Comparison of ENCODE assay signal across 25 cellular contexts in genomic region chr10:64054392-64054791, GRCh38.
DNase-seq lines count a peak whose midpoint lies in the region; ATAC-seq and TF ChIP-seq lines count a peak whose summit lies in the region.
"Had no signal": no experiment of that assay in that cellular context is flagged by ENCODE, and none has a peak within 500 bp of the region (broad histone marks: within the 10 kb centered on the region; RNA-seq: fewer than 3 reads in every experiment).

No MANE protein-coding gene starts in this region.

- H3K4me1 ChIP-seq in hepatocyte (ENCODE audit: insufficient read depth) (no peaks in the 10 kb centered on the region), liver (ENCODE audit: control insufficient read depth in 4 of 4, insufficient read depth in 4 of 4, low read length in 3 of 4) (peaks cover 0 to 9% (median 8%) of the 10 kb centered on the region in 4 donors), mucosa of descending colon (ENCODE audit: low read depth) (no peaks in the 10 kb centered on the region)
- H3K4me1 ChIP-seq: A549, BE2C, BLaER1 had no signal

- DNase-seq in hepatocyte (ENCODE audit: low spot score) = no peak
- no peak for DNase-seq in left lobe of liver (ENCODE audit: low spot score)
- DNase-seq in mucosa of descending colon = no peak
- DNase-seq in AG20443 (ENCODE audit: low spot score) = no peak
- no peak for DNase-seq in germinal center (ENCODE audit: low spot score)
- no peak for DNase-seq in NCI-H1048 (lab: John Stamatoyannopoulos, UW)
- DNase-seq: BE2C; C1 segment of cervical spinal cord; CD4-positive, alpha-beta memory T cell; CD4-positive, CD25-positive, alpha-beta regulatory T cell; CD8-positive, alpha-beta memory T cell; COR-L47; DMS 273 treated with DMSO at 0.1 percent for 48 hours; DMS153; DMS53; DMS79; DND-41; EL; GDM1 had no signal

- no peaks in the 10 kb centered on the region for H3K27me3 ChIP-seq in hepatocyte
- no peaks in the 10 kb centered on the region for H3K27me3 ChIP-seq in liver (ENCODE audit: control insufficient read depth in 4 of 4, insufficient read depth in 4 of 4, low read length in 3 of 4)
- H3K27me3 ChIP-seq: BE2C, BLaER1 had no signal

- H3K9me2 ChIP-seq in hepatocyte (replicated peaks; ENCODE audit: insufficient read depth) = no peaks in the 10 kb centered on the region

- intact Hi-C loops in mucosa of descending colon (cut with DNase I, micrococcal nuclease) = no loop called here

- TF ChIP-seq CTCF in hepatocyte (IDR thresholded peaks at IDR 0.05; ENCODE audit: poor library complexity) (no peak), liver (IDR thresholded peaks at IDR 0.05; ENCODE audit: low read depth, low read length, missing input control) (no peak), mucosa of descending colon (IDR thresholded peaks at IDR 0.05) (no peak)

- H3K9me3 ChIP-seq in hepatocyte (ENCODE audit: low read depth) (no peaks in the 10 kb centered on the region), liver (ENCODE audit: control insufficient read depth in 4 of 4, low read length in 3 of 4) (no peaks in the 10 kb centered on the region), mucosa of descending colon (no peaks in the 10 kb centered on the region)
- H3K9me3 ChIP-seq: A549, BE2C had no signal

- TF ChIP-seq RAD21 in liver (IDR thresholded peaks at IDR 0.05) = peak; percentile 16 to 34

- H3K4me2 ChIP-seq in hepatocyte = peak overlapping the region; percentile 17
- H3K4me2 ChIP-seq: A549, BLaER1 had no signal

- H2AFZ ChIP-seq in hepatocyte = no peak overlapping the region

- no peaks in the 10 kb centered on the region for H3K79me2 ChIP-seq in hepatocyte

- H3K27ac ChIP-seq in hepatocyte (no peak overlapping the region), liver (ENCODE audit: low read depth in 1 of 2, low read length in 2 of 2) (no peak overlapping the region)
- H3K27ac ChIP-seq: 22Rv1, A549, BLaER1 had no signal

- no peaks in the 10 kb centered on the region for H3K36me3 ChIP-seq in hepatocyte (replicated peaks; ENCODE audit: insufficient read depth, low read depth)
- no peaks in the 10 kb centered on the region for H3K36me3 ChIP-seq in liver (ENCODE audit: control insufficient read depth in 4 of 4, insufficient read depth in 3 of 4, low read depth in 1 of 4, low read length in 3 of 4)
- no peaks in the 10 kb centered on the region for H3K36me3 ChIP-seq in mucosa of descending colon (ENCODE audit: low read depth)
- H3K36me3 ChIP-seq: BE2C, BLaER1 had no signal

- no peaks in the 10 kb centered on the region for H4K20me1 ChIP-seq in hepatocyte (ENCODE audit: insufficient read depth, poor library complexity, severe bottlenecking)
- H4K20me1 ChIP-seq: BLaER1 had no signal

- no peak overlapping the region for H3K9ac ChIP-seq in liver (ENCODE audit: low read depth in 1 of 2, low read length in 2 of 2)
- H3K9ac ChIP-seq: BLaER1 had no signal

- H3K4me3 ChIP-seq in hepatocyte (no peak overlapping the region), liver (ENCODE audit: low read depth in 1 of 3, low read length in 3 of 3) (no peak overlapping the region), mucosa of descending colon (no peak overlapping the region)
- H3K4me3 ChIP-seq: A549, BLaER1, GM12878 had no signal

- ATAC-seq in left lobe of liver (peak; percentile 96), mucosa of descending colon (peak; percentile 89), HG03025 (IDR thresholded peaks at IDR 0.05; ENCODE audit: low FRiP score, unreplicated experiment) (no peak)
- ATAC-seq: A549, GM12878 had no signal

TF ChIP-seq in liver, 16 proteins besides CTCF, POLR2A, EP300 and RAD21:
- peak; percentile 56 for TF ChIP-seq YY1 (IDR thresholded peaks at IDR 0.05)
- TF ChIP-seq JUND (IDR thresholded peaks at IDR 0.05) = peak in 1 of 2 donors; percentile 41
- no peak for TF ChIP-seq GABPA (IDR thresholded peaks at IDR 0.05 in 1 of 2, conservative IDR thresholded peaks at IDR 0.05 in 1 of 2)
- TF ChIP-seq SP1 (IDR thresholded peaks at IDR 0.05) = peak; percentile 75
- no peak for TF ChIP-seq FOXA1 (IDR thresholded peaks at IDR 0.05)
- no peak for TF ChIP-seq EGR1 (IDR thresholded peaks at IDR 0.05; ENCODE audit: low read depth in 2 of 2)
- peak; percentile 81 for TF ChIP-seq HNF4G (IDR thresholded peaks at IDR 0.05)
- peak; percentile 94 to 95 for TF ChIP-seq HNF4A (conservative IDR thresholded peaks at IDR 0.05)
- TF ChIP-seq ATF3 (IDR thresholded peaks at IDR 0.05) = no peak
- no peak for TF ChIP-seq NR2F2 (IDR thresholded peaks at IDR 0.05)
- TF ChIP-seq RXRA (IDR thresholded peaks at IDR 0.05) = peak; percentile 53 to 74
- TF ChIP-seq, protein P1, sequence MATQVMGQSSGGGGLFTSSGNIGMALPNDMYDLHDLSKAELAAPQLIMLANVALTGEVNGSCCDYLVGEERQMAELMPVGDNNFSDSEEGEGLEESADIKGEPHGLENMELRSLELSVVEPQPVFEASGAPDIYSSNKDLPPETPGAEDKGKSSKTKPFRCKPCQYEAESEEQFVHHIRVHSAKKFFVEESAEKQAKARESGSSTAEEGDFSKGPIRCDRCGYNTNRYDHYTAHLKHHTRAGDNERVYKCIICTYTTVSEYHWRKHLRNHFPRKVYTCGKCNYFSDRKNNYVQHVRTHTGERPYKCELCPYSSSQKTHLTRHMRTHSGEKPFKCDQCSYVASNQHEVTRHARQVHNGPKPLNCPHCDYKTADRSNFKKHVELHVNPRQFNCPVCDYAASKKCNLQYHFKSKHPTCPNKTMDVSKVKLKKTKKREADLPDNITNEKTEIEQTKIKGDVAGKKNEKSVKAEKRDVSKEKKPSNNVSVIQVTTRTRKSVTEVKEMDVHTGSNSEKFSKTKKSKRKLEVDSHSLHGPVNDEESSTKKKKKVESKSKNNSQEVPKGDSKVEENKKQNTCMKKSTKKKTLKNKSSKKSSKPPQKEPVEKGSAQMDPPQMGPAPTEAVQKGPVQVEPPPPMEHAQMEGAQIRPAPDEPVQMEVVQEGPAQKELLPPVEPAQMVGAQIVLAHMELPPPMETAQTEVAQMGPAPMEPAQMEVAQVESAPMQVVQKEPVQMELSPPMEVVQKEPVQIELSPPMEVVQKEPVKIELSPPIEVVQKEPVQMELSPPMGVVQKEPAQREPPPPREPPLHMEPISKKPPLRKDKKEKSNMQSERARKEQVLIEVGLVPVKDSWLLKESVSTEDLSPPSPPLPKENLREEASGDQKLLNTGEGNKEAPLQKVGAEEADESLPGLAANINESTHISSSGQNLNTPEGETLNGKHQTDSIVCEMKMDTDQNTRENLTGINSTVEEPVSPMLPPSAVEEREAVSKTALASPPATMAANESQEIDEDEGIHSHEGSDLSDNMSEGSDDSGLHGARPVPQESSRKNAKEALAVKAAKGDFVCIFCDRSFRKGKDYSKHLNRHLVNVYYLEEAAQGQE (IDR thresholded peaks at IDR 0.05) = peak; percentile 22
- TF ChIP-seq, protein P2, sequence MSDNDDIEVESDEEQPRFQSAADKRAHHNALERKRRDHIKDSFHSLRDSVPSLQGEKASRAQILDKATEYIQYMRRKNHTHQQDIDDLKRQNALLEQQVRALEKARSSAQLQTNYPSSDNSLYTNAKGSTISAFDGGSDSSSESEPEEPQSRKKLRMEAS (IDR thresholded peaks at IDR 0.05) = peak; percentile 51
- TF ChIP-seq, protein P3, sequence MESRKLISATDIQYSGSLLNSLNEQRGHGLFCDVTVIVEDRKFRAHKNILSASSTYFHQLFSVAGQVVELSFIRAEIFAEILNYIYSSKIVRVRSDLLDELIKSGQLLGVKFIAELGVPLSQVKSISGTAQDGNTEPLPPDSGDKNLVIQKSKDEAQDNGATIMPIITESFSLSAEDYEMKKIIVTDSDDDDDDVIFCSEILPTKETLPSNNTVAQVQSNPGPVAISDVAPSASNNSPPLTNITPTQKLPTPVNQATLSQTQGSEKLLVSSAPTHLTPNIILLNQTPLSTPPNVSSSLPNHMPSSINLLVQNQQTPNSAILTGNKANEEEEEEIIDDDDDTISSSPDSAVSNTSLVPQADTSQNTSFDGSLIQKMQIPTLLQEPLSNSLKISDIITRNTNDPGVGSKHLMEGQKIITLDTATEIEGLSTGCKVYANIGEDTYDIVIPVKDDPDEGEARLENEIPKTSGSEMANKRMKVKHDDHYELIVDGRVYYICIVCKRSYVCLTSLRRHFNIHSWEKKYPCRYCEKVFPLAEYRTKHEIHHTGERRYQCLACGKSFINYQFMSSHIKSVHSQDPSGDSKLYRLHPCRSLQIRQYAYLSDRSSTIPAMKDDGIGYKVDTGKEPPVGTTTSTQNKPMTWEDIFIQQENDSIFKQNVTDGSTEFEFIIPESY (IDR thresholded peaks at IDR 0.05) = peak; percentile 54
- no peak for TF ChIP-seq FOXA2 (IDR thresholded peaks at IDR 0.05)
- no peak for TF ChIP-seq TAF1 (conservative IDR thresholded peaks at IDR 0.05)
